22 cellular contexts compared by ENCODE assay signal in genomic region chrX:96700625-96701024, GRCh38. TPM values are rescaled to one million over a fixed set of nuclear protein-coding genes. Genes with fewer than 3 reads are reported as not detected.
DNase-seq lines count a peak whose midpoint lies in the region; ATAC-seq, FAIRE-seq and TF ChIP-seq lines count a peak whose summit lies in the region.
"Had no signal": no experiment of that assay in that cellular context is flagged by ENCODE, and none has a peak within 500 bp of the region (broad histone marks: within the 10 kb centered on the region; RNA-seq: fewer than 3 reads in every experiment).

No MANE protein-coding gene starts in this region.

- no peaks in the 10 kb centered on the region for H3K9me3 Mint-ChIP-seq in central memory CD8-positive, alpha-beta T cell
- H3K9me3 Mint-ChIP-seq in stimulated activated naive B cell treated with anti-CD40 and anti-IgM and Interleukin-4, amounts not matched to agents 10 μg/mL and 1 μg/mL and 100 μg/mL, for 72 hours = no peaks in the 10 kb centered on the region
- H3K9me3 Mint-ChIP-seq: CD4-positive, alpha-beta T cell; CD8-positive, alpha-beta T cell had no signal

- H3K36me3 Mint-ChIP-seq in central memory CD8-positive, alpha-beta T cell (ENCODE audit: insufficient read depth) = no peaks in the 10 kb centered on the region
- H3K36me3 Mint-ChIP-seq in stimulated activated naive B cell treated with anti-CD40 and anti-IgM and Interleukin-4, amounts not matched to agents 10 μg/mL and 1 μg/mL and 100 μg/mL, for 72 hours = no peaks in the 10 kb centered on the region

- H3K4me1 Mint-ChIP-seq in central memory CD8-positive, alpha-beta T cell = peaks cover 20% of the 10 kb centered on the region
- peaks cover 7 to 12% of the 10 kb centered on the region in 2 donors for H3K4me1 Mint-ChIP-seq in stimulated activated naive B cell treated with anti-CD40 and anti-IgM and Interleukin-4, amounts not matched to agents 10 μg/mL and 1 μg/mL and 100 μg/mL, for 72 hours

- peak overlapping the region; percentile 63 for H3K27ac Mint-ChIP-seq in central memory CD8-positive, alpha-beta T cell (ENCODE audit: low read depth)
- no peak overlapping the region for H3K27ac Mint-ChIP-seq in stimulated activated naive B cell treated with anti-CD40 and anti-IgM and Interleukin-4, amounts not matched to agents 10 μg/mL and 1 μg/mL and 100 μg/mL, for 72 hours
- H3K27ac Mint-ChIP-seq: CD4-positive, alpha-beta T cell; CD8-positive, alpha-beta T cell had no signal

- H3K4me3 Mint-ChIP-seq in central memory CD8-positive, alpha-beta T cell = no peak overlapping the region
- H3K4me3 Mint-ChIP-seq in stimulated activated naive B cell treated with anti-CD40 and anti-IgM and Interleukin-4, amounts not matched to agents 10 μg/mL and 1 μg/mL and 100 μg/mL, for 72 hours = no peak overlapping the region
- H3K4me3 Mint-ChIP-seq: CD14-positive monocyte; CD4-positive, alpha-beta T cell; CD8-positive, alpha-beta T cell had no signal

- TF ChIP-seq CTCF in GM10266 (IDR thresholded peaks at IDR 0.05; ENCODE audit: control insufficient read depth, insufficient read depth, low read depth, missing control alignments) = no peak

- no peak for TF ChIP-seq POLR2A in GM12892 (IDR thresholded peaks at IDR 0.05; ENCODE audit: low read depth, low read length)

- H3K27me3 Mint-ChIP-seq in central memory CD8-positive, alpha-beta T cell = no peaks in the 10 kb centered on the region
- H3K27me3 Mint-ChIP-seq in stimulated activated naive B cell treated with anti-CD40 and anti-IgM and Interleukin-4, amounts not matched to agents 10 μg/mL and 1 μg/mL and 100 μg/mL, for 72 hours = no peaks in the 10 kb centered on the region
- H3K27me3 Mint-ChIP-seq: CD4-positive, alpha-beta T cell had no signal

- peak; percentile 27 for FAIRE-seq in GM12892 (lab: Jason Lieb, UNC)
- FAIRE-seq: A204.1, D721Med, G401.6, GM12878, GM19239 had no signal

- ATAC-seq in central memory CD8-positive, alpha-beta T cell (replicated peaks; ENCODE audit: extremely low read depth, poor library complexity, severe bottlenecking) = no peak
- peak; percentile 64 for ATAC-seq in stimulated activated naive B cell treated with anti-CD40 and anti-IgM and Interleukin-4, amounts not matched to agents 10 μg/mL and 1 μg/mL and 100 μg/mL, for 72 hours (replicated peaks)
- no peak for ATAC-seq in GM21381 (IDR thresholded peaks at IDR 0.05; ENCODE audit: unreplicated experiment)
- ATAC-seq: CD8-positive, alpha-beta T cell; GM12878 had no signal

- DNase-seq in GM12892 (ENCODE audit: insufficient read length) = no peak
- DNase-seq in central memory CD8-positive, alpha-beta T cell (ENCODE audit: low spot score in 2 of 2) = no peak
- DNase-seq in stimulated activated naive B cell treated with anti-CD40 and anti-IgM and Interleukin-4, amounts not matched to agents 10 μg/mL and 1 μg/mL and 100 μg/mL, for 72 hours = no peak
- no peak for DNase-seq in dedifferentiated amniotic fluid mesenchymal stem cell (ENCODE audit: extremely low spot score)
- no peak for DNase-seq in GM10266 (ENCODE audit: extremely low spot score)
- DNase-seq: 8988T; ACHN; BE2C; C1 segment of cervical spinal cord; Caco-2; Calu3; CD4-positive, alpha-beta T cell; CD8-positive, alpha-beta T cell; DMS79 treated with DMSO at 0.1 percent for 48 hours; GF-D8 had no signal

RNA-seq across cellular contexts. Expression of gene DIAPH2, which starts 16.0 kb away (rescaled TPM):
- 4.6 TPM for polyA plus RNA-seq in GM12892 (2012; ENCODE audit: missing spikeins)

Comparison
In these comparisons a context has a peak if more than half of its experiments do, and no peak if none do; other contexts are left out.
1. ATAC-seq: peak in stimulated activated naive B cell treated with anti-CD40 and anti-IgM and Interleukin-4, amounts not matched to agents 10 μg/mL and 1 μg/mL and 100 μg/mL, for 72 hours (2 of 2); none in central memory CD8-positive, alpha-beta T cell (single experiment) and GM21381 (single experiment).